Comparison of ENCODE assay signal across 8 cellular contexts in the genomic region with DNA sequence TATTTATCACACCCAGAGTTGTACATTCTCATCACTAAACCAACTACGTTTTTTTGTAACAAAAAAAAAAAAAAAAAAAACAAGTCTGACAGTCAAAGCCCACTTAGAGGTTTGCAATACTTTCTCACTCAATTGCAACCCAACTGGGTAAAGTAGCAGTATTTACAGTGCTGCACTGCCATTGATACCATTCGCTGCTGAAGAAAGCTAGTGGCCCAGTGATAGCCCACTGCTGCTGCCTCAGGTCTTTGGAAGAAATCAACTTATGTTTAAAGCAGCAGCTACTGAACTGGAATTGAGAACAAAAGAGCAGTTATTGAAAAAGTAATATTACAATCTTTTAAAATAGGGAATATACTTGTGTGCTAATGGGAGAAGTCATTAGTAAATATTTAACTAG. TPM values are rescaled to one million over a fixed set of nuclear protein-coding genes. Genes with fewer than 3 reads are reported as not detected.
DNase-seq lines count a peak whose midpoint lies in the region; ATAC-seq, FAIRE-seq and TF ChIP-seq lines count a peak whose summit lies in the region.

No MANE protein-coding gene starts in this region.

- TF ChIP-seq RAD21 in A549 (conservative IDR thresholded peaks at IDR 0.05 in 1 of 2, IDR thresholded peaks at IDR 0.05 in 1 of 2), result no peak

- H3K36me3 Mint-ChIP-seq in mesothelial cell of epicardium, result peaks cover 30% of the 10 kb centered on the region

- peaks cover 63% of the 10 kb centered on the region for H3K4me1 ChIP-seq in A549
- peaks cover 20% of the 10 kb centered on the region for H3K4me1 ChIP-seq in HUES6 (ENCODE audit: control insufficient read depth, insufficient read depth, low read length)

- DNase-seq in A549 (ENCODE audit: low read depth in 1 of 2, low spot score in 1 of 2) (no peak), brain microvascular endothelial cell (no peak), mesothelial cell of epicardium (ENCODE audit: low spot score in 2 of 2, unreplicated experiment in 2 of 2) (no peak)

- WGBS in A549 (ENCODE audit: missing lambda C conversion rate), result 1% methylated on average over 2 of the region's 2 CpGs

- H3K9me3 ChIP-seq in A549 (no peaks in the 10 kb centered on the region), HUES6 (ENCODE audit: control insufficient read depth, insufficient read depth, low read depth, low read length) (no peaks in the 10 kb centered on the region)

- ATAC-seq in A549 (no peak), GM19455 (IDR thresholded peaks at IDR 0.05; ENCODE audit: unreplicated experiment) (no peak), GM18907 (IDR thresholded peaks at IDR 0.05; ENCODE audit: unreplicated experiment) (no peak), HG03342 (IDR thresholded peaks at IDR 0.05; ENCODE audit: unreplicated experiment) (no peak), GM18517 (IDR thresholded peaks at IDR 0.05; ENCODE audit: unreplicated experiment) (no peak)

- H3K9ac ChIP-seq in HUES6 (ENCODE audit: low read length), result peak overlapping the region; percentile 85

- POLR2A ChIA-PET in A549 (lab: Yijun Ruan, JAX), result interaction anchor here (0.7 to 5.5 kb wide), 4 partner anchors 27 to 108 kb away, joined by 6 to 102 read pairs (median 48); partner anchors contain the start of gene COX20

- H3K4me3 Mint-ChIP-seq in mesothelial cell of epicardium, result peak overlapping the region; percentile 86

- no peaks in the 10 kb centered on the region for H3K27me3 Mint-ChIP-seq in mesothelial cell of epicardium (ENCODE audit: low read depth)

- no peak for TF ChIP-seq EP300 in A549 (IDR thresholded peaks at IDR 0.05)

- no peaks in the 10 kb centered on the region for H3K9me3 Mint-ChIP-seq in mesothelial cell of epicardium

- peaks cover 69% of the 10 kb centered on the region for H3K36me3 ChIP-seq in HUES6 (ENCODE audit: control insufficient read depth, insufficient read depth, low read length)
- peaks cover 45% of the 10 kb centered on the region for H3K36me3 ChIP-seq in brain microvascular endothelial cell (replicated peaks)

- CTCF ChIA-PET in A549 (lab: Yijun Ruan, JAX), result interaction anchor here (0.6 to 3.9 kb wide), 9 partner anchors 10 to 258 kb away, joined by 3 to 28 read pairs (median 3); partner anchors contain the start of gene COX20

- no peak for TF ChIP-seq CTCF in A549 (IDR thresholded peaks at IDR 0.05)
- TF ChIP-seq CTCF in brain microvascular endothelial cell (IDR thresholded peaks at IDR 0.05; ENCODE audit: low read depth, low read length, missing control alignments), result no peak
- no peak for TF ChIP-seq CTCF in mesothelial cell of epicardium (IDR thresholded peaks at IDR 0.05; ENCODE audit: unreplicated experiment)

- peaks cover 51% of the 10 kb centered on the region for H3K4me1 Mint-ChIP-seq in mesothelial cell of epicardium

- in situ Hi-C loops in brain microvascular endothelial cell (cut with HindIII; ENCODE audit: low pct_ligation_motif_present, low sequenced_read_pairs), result no loop called here

- H3K4me2 ChIP-seq in A549, result peak overlapping the region; percentile 88

- peak overlapping the region; percentile 5 to 52; a peak in 3 of 6 replicates for H3K27ac ChIP-seq in A549
- H3K27ac ChIP-seq in HUES6 (ENCODE audit: low read depth, low read length), result peak overlapping the region; percentile 37; the same call in 1 of the 2 replicates
- no peak overlapping the region for H3K27ac ChIP-seq in brain microvascular endothelial cell

- H3K27me3 ChIP-seq in HUES6 (ENCODE audit: control insufficient read depth, insufficient read depth, low read length), result no peaks in the 10 kb centered on the region
- H3K27me3 ChIP-seq in brain microvascular endothelial cell (replicated peaks), result no peaks in the 10 kb centered on the region

- FAIRE-seq in A549 (lab: Jason Lieb, UNC), result no peak

- TF ChIP-seq POLR2A in A549 (IDR thresholded peaks at IDR 0.05; ENCODE audit: low read length), result no peak

- H3K4me3 ChIP-seq in A549, result peak overlapping the region; percentile 100
- peak overlapping the region; percentile 98 for H3K4me3 ChIP-seq in HUES6 (ENCODE audit: low read depth, low read length)
- peak overlapping the region; percentile 98 for H3K4me3 ChIP-seq in brain microvascular endothelial cell (ENCODE audit: low read depth, low read length)

- peak overlapping the region; percentile 85 for H3K27ac Mint-ChIP-seq in mesothelial cell of epicardium

TF ChIP-seq in A549, 52 proteins besides CTCF, POLR2A, EP300 and RAD21:
- no peak for TF ChIP-seq HOXB5 (CRISPR knock-in tag; IDR thresholded peaks at IDR 0.05)
- no peak for TF ChIP-seq POLR2AphosphoS2 (conservative IDR thresholded peaks at IDR 0.05; ENCODE audit: low read length)
- TF ChIP-seq ZFP36 (IDR thresholded peaks at IDR 0.05; ENCODE audit: borderline replicate concordance, partially characterized antibody), result no peak
- no peak for TF ChIP-seq RNF2 (IDR thresholded peaks at IDR 0.05; ENCODE audit: borderline replicate concordance, low read depth)
- no peak for TF ChIP-seq MYC (IDR thresholded peaks at IDR 0.05; ENCODE audit: borderline replicate concordance, low read length)
- TF ChIP-seq RCOR1 (IDR thresholded peaks at IDR 0.05; ENCODE audit: low read depth, low read length), result no peak
- TF ChIP-seq NR3C1 (IDR thresholded peaks at IDR 0.05), result no peak

RNA-seq across cellular contexts. Expression of gene HNRNPU, which starts 2.7 kb away (rescaled TPM):
- polyA plus RNA-seq in A549 (2011; rRNA removed) (345 and 529 TPM in 2 replicates), A549 (2017; fragmentation: RNase III; extraction: RNeasy Plus Mini Kit Qiagen cat#74134 plus additional on column Dnase treatment) (449 to 465 TPM (median 455 TPM) in 3 replicates)
- polyA plus RNA-seq in A549 (2012; cell fraction: cytosol; rRNA removed), result 132 and 167 TPM in 2 replicates
- polyA plus RNA-seq in A549 (2012; cell fraction: nucleus; rRNA removed), result 136 and 185 TPM in 2 replicates
- 330 and 400 TPM in 2 replicates for polyA minus RNA-seq in A549 (2011; rRNA and poly(A)+ RNA removed)
- 423 to 436 TPM (median 424 TPM) in 3 replicates for total RNA-seq in mesothelial cell of epicardium

RNA-seq across cellular contexts. Expression of gene COX20, which starts 26.2 kb away (rescaled TPM):
- polyA plus RNA-seq in A549 (2011; rRNA removed), result 28.1 and 65.4 TPM in 2 replicates
- polyA plus RNA-seq in A549 (2012; cell fraction: cytosol; rRNA removed), result 12.6 and 14.4 TPM in 2 replicates
- 3.5 and 6.2 TPM in 2 replicates for polyA plus RNA-seq in A549 (2012; cell fraction: nucleus; rRNA removed)
- polyA plus RNA-seq in A549 (2017; fragmentation: RNase III; extraction: RNeasy Plus Mini Kit Qiagen cat#74134 plus additional on column Dnase treatment), result 64.4 to 78.2 TPM (median 74.6 TPM) in 3 replicates
- polyA minus RNA-seq in A549 (2011; rRNA and poly(A)+ RNA removed), result 6.1 and 6.7 TPM in 2 replicates
- total RNA-seq in mesothelial cell of epicardium, result 27.7 to 31.9 TPM (median 29.3 TPM) in 3 replicates
